In genomic region chr3:31240466-31240865, GRCh38 we compare ENCODE assay signal across 15 cellular contexts.
DNase-seq lines count a peak whose midpoint lies in the region; ATAC-seq and FAIRE-seq lines count a peak whose summit lies in the region.
"Had no signal": no experiment of that assay in that cellular context is flagged by ENCODE, and none has a peak within 500 bp of the region (broad histone marks: within the 10 kb centered on the region; RNA-seq: fewer than 3 reads in every experiment).

No MANE protein-coding gene starts in this region.

- FAIRE-seq in GM19239 (lab: Jason Lieb, UNC): peak; percentile 87
- FAIRE-seq: H1 had no signal

- no peaks in the 10 kb centered on the region for H3K27me3 Mint-ChIP-seq in dendritic cell treated with granulocyte-macrophage colony-stimulating factor and Interleukin-4, amounts not matched to agents 40 ng/mL and 50 ng/mL, for 4 days
- H3K27me3 Mint-ChIP-seq: CD4-positive, alpha-beta memory T cell had no signal

- H3K4me3 Mint-ChIP-seq in dendritic cell treated with granulocyte-macrophage colony-stimulating factor and Interleukin-4, amounts not matched to agents 40 ng/mL and 50 ng/mL, for 4 days: no peak overlapping the region
- H3K4me3 Mint-ChIP-seq: CD4-positive, alpha-beta memory T cell had no signal

- ATAC-seq in HG02798 (IDR thresholded peaks at IDR 0.05; ENCODE audit: poor library complexity, unreplicated experiment): peak; percentile 37
- no peak for ATAC-seq in HG03378 (IDR thresholded peaks at IDR 0.05; ENCODE audit: unreplicated experiment)
- ATAC-seq: PC-3 had no signal

- peaks cover 25% of the 10 kb centered on the region for H3K4me1 Mint-ChIP-seq in dendritic cell treated with granulocyte-macrophage colony-stimulating factor and Interleukin-4, amounts not matched to agents 40 ng/mL and 50 ng/mL, for 4 days (ENCODE audit: low read depth)

- DNase-seq in GM19239 (ENCODE audit: insufficient read length, low spot score): no peak
- DNase-seq in AG08396 (ENCODE audit: low spot score): no peak
- DNase-seq in activated naive CD4-positive, alpha-beta T cell treated with Interleukin-2 at 50 U/mL for 16 hours: no peak
- no peak for DNase-seq in GM03348 (ENCODE audit: low spot score)
- DNase-seq: CD4-positive, alpha-beta memory T cell; NCI-H187; NCI-H446 treated with DMSO at 0.1 percent for 48 hours; NK-92 treated with Interleukin-12 subunit alpha and Interleukin-12 subunit beta, amount 100 ng/mL, for 24 hours; PC-3; SJCRH30; T-helper 2 cell had no signal

- H3K9me3 Mint-ChIP-seq in dendritic cell treated with granulocyte-macrophage colony-stimulating factor and Interleukin-4, amounts not matched to agents 40 ng/mL and 50 ng/mL, for 4 days: no peaks in the 10 kb centered on the region

- no peaks in the 10 kb centered on the region for H3K36me3 Mint-ChIP-seq in dendritic cell treated with granulocyte-macrophage colony-stimulating factor and Interleukin-4, amounts not matched to agents 40 ng/mL and 50 ng/mL, for 4 days (ENCODE audit: low read depth)
- H3K36me3 Mint-ChIP-seq: CD4-positive, alpha-beta memory T cell had no signal

- H3K27ac Mint-ChIP-seq in dendritic cell treated with granulocyte-macrophage colony-stimulating factor and Interleukin-4, amounts not matched to agents 40 ng/mL and 50 ng/mL, for 4 days: peak overlapping the region; percentile 67

- intact Hi-C loops in dendritic cell treated with granulocyte-macrophage colony-stimulating factor and Interleukin-4, amounts not matched to agents 40 ng/mL and 50 ng/mL, for 4 days (cut with micrococcal nuclease): no loop called here
